14 cellular contexts compared by ENCODE assay signal in genomic region chr10:91022924-91023707, GRCh38.
DNase-seq lines count a peak whose midpoint lies in the region; ATAC-seq and TF ChIP-seq lines count a peak whose summit lies in the region.
"Had no signal": no experiment of that assay in that cellular context is flagged by ENCODE, and none has a peak within 500 bp of the region (broad histone marks: within the 10 kb centered on the region; RNA-seq: fewer than 3 reads in every experiment).

No MANE protein-coding gene starts in this region.

- DNase-seq in foreskin melanocyte (peak; percentile 98), midbrain (lab: John Stamatoyannopoulos, UW) (peak; percentile 84), thoracic aorta (ENCODE audit: low spot score) (no peak), islet precursor cell (no peak), NCI-H446 (lab: John Stamatoyannopoulos, UW) (no peak)
- no peak for DNase-seq in activated CD4-positive, alpha-beta memory T cell treated with anti-CD3 and anti-CD28 coated beads, Interleukin-2, amount 10 ng/mL, durations not matched to agents 7 days and 5 days
- DNase-seq in activated effector memory CD4-positive, alpha-beta T cell treated with Interleukin-2 at 50 U/mL for 16 hours, result no peak
- DNase-seq: activated CD8-positive, alpha-beta memory T cell treated with anti-CD3 and anti-CD28 coated beads, Interleukin-2, amount 50 U/mL, for 48 hours; naive B cell; NCI-H1092; NCI-H446 treated with DMSO at 0.1 percent for 48 hours; stimulated activated CD8-positive, alpha-beta memory T cell treated with anti-CD3 and anti-CD28 coated beads, Interleukin-4, amount 100 ng/mL, for 48 hours; WERI-Rb-1 had no signal

- H3K4me1 ChIP-seq in thoracic aorta (ENCODE audit: control insufficient read depth in 1 of 2, low read depth in 2 of 2), result peaks cover 14 to 33% of the 10 kb centered on the region in 2 donors

- POLR2A ChIA-PET in activated CD4-positive, alpha-beta memory T cell treated with anti-CD3 and anti-CD28 coated beads, Interleukin-2, amount 10 ng/mL, durations not matched to agents 7 days and 5 days (lab: Charles Lee), result no interaction called here

- ATAC-seq in thoracic aorta (ENCODE audit: insufficient number of reproducible peaks, low FRiP score, low read depth), result no peak

- no peaks in the 10 kb centered on the region for H3K9me3 ChIP-seq in thoracic aorta

- H3K4me3 Mint-ChIP-seq in activated CD4-positive, alpha-beta memory T cell treated with anti-CD3 and anti-CD28 coated beads, Interleukin-2, amount 10 ng/mL, durations not matched to agents 7 days and 5 days, result no peak overlapping the region
- H3K4me3 Mint-ChIP-seq: naive B cell had no signal

- H3K27me3 Mint-ChIP-seq in activated CD4-positive, alpha-beta memory T cell treated with anti-CD3 and anti-CD28 coated beads, Interleukin-2, amount 10 ng/mL, durations not matched to agents 7 days and 5 days, result peaks cover 28% of the 10 kb centered on the region

- no peaks in the 10 kb centered on the region for H3K27me3 ChIP-seq in thoracic aorta (replicated peaks; ENCODE audit: insufficient read depth)

- H3K9me3 Mint-ChIP-seq in activated CD4-positive, alpha-beta memory T cell treated with anti-CD3 and anti-CD28 coated beads, Interleukin-2, amount 10 ng/mL, durations not matched to agents 7 days and 5 days, result peaks cover 2% of the 10 kb centered on the region

- H3K36me3 Mint-ChIP-seq in activated CD4-positive, alpha-beta memory T cell treated with anti-CD3 and anti-CD28 coated beads, Interleukin-2, amount 10 ng/mL, durations not matched to agents 7 days and 5 days (ENCODE audit: low read depth), result no peaks in the 10 kb centered on the region
- H3K36me3 Mint-ChIP-seq: naive B cell had no signal

- no peak overlapping the region for H3K4me3 ChIP-seq in thoracic aorta

- H3K4me1 Mint-ChIP-seq in activated CD4-positive, alpha-beta memory T cell treated with anti-CD3 and anti-CD28 coated beads, Interleukin-2, amount 10 ng/mL, durations not matched to agents 7 days and 5 days, result no peaks in the 10 kb centered on the region

- no peaks in the 10 kb centered on the region for H3K36me3 ChIP-seq in thoracic aorta
- H3K36me3 ChIP-seq: WERI-Rb-1 had no signal

- no peak overlapping the region for H3K27ac Mint-ChIP-seq in activated CD4-positive, alpha-beta memory T cell treated with anti-CD3 and anti-CD28 coated beads, Interleukin-2, amount 10 ng/mL, durations not matched to agents 7 days and 5 days

- CTCF ChIA-PET in activated CD4-positive, alpha-beta memory T cell treated with anti-CD3 and anti-CD28 coated beads, Interleukin-2, amount 10 ng/mL, durations not matched to agents 7 days and 5 days (lab: Charles Lee), result no interaction called here

- no peak for TF ChIP-seq CTCF in thoracic aorta (IDR thresholded peaks at IDR 0.05)

- peak overlapping the region; percentile 98 for H3K27ac ChIP-seq in angular gyrus (ENCODE audit: low read depth, low read length)
- H3K27ac ChIP-seq in thoracic aorta, result peak overlapping the region; percentile 36 to 43
- H3K27ac ChIP-seq: WERI-Rb-1 had no signal

Comparison
In these comparisons a context has a peak if more than half of its experiments do, and no peak if none do; other contexts are left out.
1. DNase-seq: peak in foreskin melanocyte (single experiment) and midbrain (single experiment); none in thoracic aorta (single experiment), islet precursor cell (single experiment), activated CD4-positive, alpha-beta memory T cell treated with anti-CD3 and anti-CD28 coated beads, Interleukin-2, amount 10 ng/mL, durations not matched to agents 7 days and 5 days (single experiment), NCI-H446 (0 of 2) and activated effector memory CD4-positive, alpha-beta T cell treated with Interleukin-2 at 50 U/mL for 16 hours (single experiment).